20 cellular contexts compared by ENCODE assay signal in genomic region chr19:47495478-47496372, GRCh38. TPM values are rescaled to one million over a fixed set of nuclear protein-coding genes. Genes with fewer than 3 reads are reported as not detected.
A peak's percentile ranks its signal among the peaks of the same experiment; 100 is the strongest.
DNase-seq lines count a peak whose midpoint lies in the region; ATAC-seq, FAIRE-seq and TF ChIP-seq lines count a peak whose summit lies in the region.
"Had no signal": no experiment of that assay in that cellular context is flagged by ENCODE, and none has a peak within 500 bp of the region (broad histone marks: within the 10 kb centered on the region; RNA-seq: fewer than 3 reads in every experiment).

No MANE protein-coding gene starts in this region.

- no peak overlapping the region for H3K4me3 ChIP-seq in uterus

- no peak for FAIRE-seq in HTR-8/SVneo (lab: Jason Lieb, UNC)
- FAIRE-seq: bronchial epithelial cell, kidney had no signal

- H3K9me3 Mint-ChIP-seq in activated naive CD4-positive, alpha-beta T cell treated with anti-CD3 and anti-CD28 coated beads, Interleukin-2, amount 50 U/mL, for 72 hours = no peaks in the 10 kb centered on the region

- H3K27ac Mint-ChIP-seq in activated naive CD4-positive, alpha-beta T cell treated with anti-CD3 and anti-CD28 coated beads, Interleukin-2, amount 50 U/mL, for 72 hours = peak overlapping the region; percentile 24 to 82

- peak overlapping the region; percentile 56 to 58 for H3K27ac ChIP-seq in uterus
- H3K27ac ChIP-seq: C4-2B had no signal

- no peak for ATAC-seq in activated naive CD4-positive, alpha-beta T cell treated with anti-CD3 and anti-CD28 coated beads, Interleukin-2, amount 50 U/mL, for 72 hours
- ATAC-seq: sciatic nerve had no signal

- TF ChIP-seq POLR2A in uterus (IDR thresholded peaks at IDR 0.05) = no peak

- intact Hi-C loops in head of caudate nucleus (cut with DNase I) (no loop called here), uterus (cut with DNase I; ENCODE audit: low total_unique reads) (no loop called here)

- peaks cover 0 to 9% of the 10 kb centered on the region in 2 donors for H3K4me1 ChIP-seq in uterus

- no peak for TF ChIP-seq CTCF in uterus (IDR thresholded peaks at IDR 0.05)

- H3K9me3 ChIP-seq in uterus = no peaks in the 10 kb centered on the region

- DNase-seq in activated naive CD4-positive, alpha-beta T cell treated with anti-CD3 and anti-CD28 coated beads, Interleukin-2, amount 50 U/mL, for 72 hours (ENCODE audit: low spot score in 2 of 2) = no peak
- DNase-seq in activated naive CD4-positive, alpha-beta T cell treated with Interleukin-2 at 50 U/mL for 16 hours = no peak
- DNase-seq in NCI-H2171 treated with DMSO at 0.1 percent for 48 hours (lab: John Stamatoyannopoulos, UW) = peak; percentile 88
- DNase-seq in head of caudate nucleus = peak in 41 of 42 donors; percentile 53 to 93 (median 78)
- no peak for DNase-seq in uterus
- DNase-seq in NCI-H2029 (lab: John Stamatoyannopoulos, UW) = no peak
- DNase-seq in activated CD4-positive, CD25-positive, alpha-beta regulatory T cell treated with anti-CD3 and anti-CD28 coated beads, Interleukin-2, amount 50 U/mL, for 72 hours = no peak
- no peak for DNase-seq in HTR-8/SVneo (ENCODE audit: insufficient read length, low spot score)
- DNase-seq: activated CD4-positive, alpha-beta T cell treated with anti-CD3 and anti-CD28 coated beads, Interleukin-2, amount 50 U/mL, for 1 hour; activated effector memory CD4-positive, alpha-beta T cell treated with Interleukin-2 at 50 U/mL for 16 hours; IMR-90; kidney; NCI-H187 treated with DMSO at 0.1 percent for 48 hours; stimulated activated CD4-positive, alpha-beta T cell treated with anti-CD3 and anti-CD28 coated beads, Interleukin-4, amount 100 ng/mL, for 4 hours; stimulated activated naive CD4-positive, alpha-beta T cell treated with Interleukin-2 at 50 U/mL for 16 hours; SW 1271 had no signal

- no peaks in the 10 kb centered on the region for H3K36me3 Mint-ChIP-seq in activated naive CD4-positive, alpha-beta T cell treated with anti-CD3 and anti-CD28 coated beads, Interleukin-2, amount 50 U/mL, for 72 hours

- H3K27me3 ChIP-seq in uterus = no peaks in the 10 kb centered on the region

- H3K36me3 ChIP-seq in uterus = no peaks in the 10 kb centered on the region

RNA-seq across cellular contexts. Expression of gene KPTN, which starts 11.7 kb away (rescaled TPM):
- 10 to 100 TPM; 15.3 to 24.8 TPM for total RNA-seq in activated naive CD4-positive, alpha-beta T cell treated with anti-CD3 and anti-CD28 coated beads, Interleukin-2, amount 50 U/mL, for 72 hours
- 1 to 10 TPM in 3 of 4 donors, not detected in 1; 5.4 to 9.0 (median 6.4) TPM for total RNA-seq in uterus

RNA-seq across cellular contexts. Expression of gene NAPA, which starts 19.1 kb away (rescaled TPM):
- 10 to 100 TPM; 69.7 to 78.5 TPM for total RNA-seq in activated naive CD4-positive, alpha-beta T cell treated with anti-CD3 and anti-CD28 coated beads, Interleukin-2, amount 50 U/mL, for 72 hours
- total RNA-seq in uterus = 100 to 1,000 TPM in 3 of 4 donors, 10 to 100 TPM in 1; 36.5 to 693 (median 144) TPM

RNA-seq across cellular contexts. Expression of gene SLC8A2, which starts 24.0 kb away (rescaled TPM):
- total RNA-seq in activated naive CD4-positive, alpha-beta T cell treated with anti-CD3 and anti-CD28 coated beads, Interleukin-2, amount 50 U/mL, for 72 hours = under 1 TPM; 0.11 to 0.41 TPM
- 10 to 100 TPM in 2 of 4 donors, 1 to 10 TPM in 2; 3.4 to 17.8 (median 11.0) TPM for total RNA-seq in uterus
- total RNA-seq: glomerular endothelial cell, IMR-90, sciatic nerve had no signal

Comparison
In these comparisons a context has a peak if more than half of its experiments do, and no peak if none do; other contexts are left out.
1. DNase-seq: peak in NCI-H2171 treated with DMSO at 0.1 percent for 48 hours (single experiment) and head of caudate nucleus (41 of 42); none in activated naive CD4-positive, alpha-beta T cell treated with anti-CD3 and anti-CD28 coated beads, Interleukin-2, amount 50 U/mL, for 72 hours (0 of 2), activated naive CD4-positive, alpha-beta T cell treated with Interleukin-2 at 50 U/mL for 16 hours (single experiment), uterus (0 of 2), NCI-H2029 (single experiment), activated CD4-positive, CD25-positive, alpha-beta regulatory T cell treated with anti-CD3 and anti-CD28 coated beads, Interleukin-2, amount 50 U/mL, for 72 hours (single experiment) and HTR-8/SVneo (single experiment).